8 cellular contexts compared by ENCODE assay signal in genomic region chr17:7842950-7843535, GRCh38. TPM values are rescaled to one million over a fixed set of nuclear protein-coding genes. Genes with fewer than 3 reads are reported as not detected.
DNase-seq lines count a peak whose midpoint lies in the region; ATAC-seq and TF ChIP-seq lines count a peak whose summit lies in the region.

No MANE protein-coding gene starts in this region.

- H3K4me1 ChIP-seq in endodermal cell (ENCODE audit: control insufficient read depth, insufficient read depth, low read length) (peaks cover 11% of the 10 kb centered on the region), mesodermal cell (ENCODE audit: control insufficient read depth, insufficient read depth, low read length, poor library complexity, severe bottlenecking) (peaks cover 24% of the 10 kb centered on the region), suprapubic skin (peaks cover 66% of the 10 kb centered on the region)

- H3K4me1 Mint-ChIP-seq in IgD-negative memory B cell: peaks cover 20 to 32% (median 28%) of the 10 kb centered on the region in 3 donors
- peaks cover 31% of the 10 kb centered on the region for H3K4me1 Mint-ChIP-seq in endodermal cell

- TF ChIP-seq CTCF in WERI-Rb-1 (IDR thresholded peaks at IDR 0.05; ENCODE audit: low read depth, low read length) (no peak), endodermal cell (conservative IDR thresholded peaks at IDR 0.05) (no peak), suprapubic skin (IDR thresholded peaks at IDR 0.05) (no peak)

- H3K9me3 Mint-ChIP-seq in IgD-negative memory B cell: no peaks in the 10 kb centered on the region
- no peaks in the 10 kb centered on the region for H3K9me3 Mint-ChIP-seq in endodermal cell

- 0% methylated on average over 8 to 27 of the region's 27 CpGs for WGBS in endodermal cell (ENCODE audit: insufficient coverage in 1 of 2, insufficient read length in 1 of 2), 2 experiments
- 0 to 1% methylated on average over 22 to 27 of the region's 27 CpGs for WGBS in mesodermal cell (ENCODE audit: insufficient coverage in 2 of 2), 2 experiments
- WGBS in suprapubic skin: 0% methylated on average over 14 of the region's 27 CpGs

- peak overlapping the region; percentile 58 for H3K4me3 ChIP-seq in WERI-Rb-1 (ENCODE audit: low read depth, low read length)
- peak overlapping the region; percentile 93 for H3K4me3 ChIP-seq in endodermal cell (ENCODE audit: low read length)
- H3K4me3 ChIP-seq in mesodermal cell (ENCODE audit: extremely low read depth, insufficient read depth, low read length, poor library complexity, severe bottlenecking): peak overlapping the region; percentile 75
- peak overlapping the region; percentile 76 for H3K4me3 ChIP-seq in suprapubic skin

- peak overlapping the region; percentile 93 to 100 (median 100) for H3K27ac Mint-ChIP-seq in IgD-negative memory B cell
- H3K27ac Mint-ChIP-seq in endodermal cell: peak overlapping the region; percentile 97

- H3K9me3 ChIP-seq in WERI-Rb-1 (ENCODE audit: severe bottlenecking): no peaks in the 10 kb centered on the region
- no peaks in the 10 kb centered on the region for H3K9me3 ChIP-seq in endodermal cell (ENCODE audit: control insufficient read depth, low read length)
- H3K9me3 ChIP-seq in mesodermal cell (ENCODE audit: control insufficient read depth, low read length): no peaks in the 10 kb centered on the region
- no peaks in the 10 kb centered on the region for H3K9me3 ChIP-seq in suprapubic skin

- H3K27ac ChIP-seq in WERI-Rb-1 (peak overlapping the region; percentile 91), endodermal cell (ENCODE audit: low read depth, low read length) (peak overlapping the region; percentile 92), mesodermal cell (ENCODE audit: low read depth, low read length, severe bottlenecking) (peak overlapping the region; percentile 98), suprapubic skin (peak overlapping the region; percentile 99)

- H3K27me3 Mint-ChIP-seq in IgD-negative memory B cell (peaks cover 1% of the 10 kb centered on the region), endodermal cell (ENCODE audit: insufficient read depth) (peaks cover 2% of the 10 kb centered on the region)

- DNase-seq in NCI-H2227 (lab: John Stamatoyannopoulos, UW; ENCODE audit: unreplicated experiment): peak; percentile 32
- no peak for DNase-seq in NCI-H2227 treated with DMSO at 0.1 percent for 48 hours (lab: John Stamatoyannopoulos, UW)
- DNase-seq in WERI-Rb-1: no peak
- DNase-seq in endodermal cell: peak; percentile 89
- DNase-seq in suprapubic skin (ENCODE audit: low spot score in 2 of 2): peak in 1 of 2 donors; percentile 94

- no peak for TF ChIP-seq EP300 in suprapubic skin (IDR thresholded peaks at IDR 0.05)

- TF ChIP-seq POLR2A in suprapubic skin (IDR thresholded peaks at IDR 0.05): peak; percentile 13 to 69

- H3K9ac ChIP-seq in endodermal cell (ENCODE audit: extremely low read depth, low read length, poor library complexity, severe bottlenecking): peak overlapping the region; percentile 71

- H3K36me3 ChIP-seq in WERI-Rb-1: peaks cover 15% of the 10 kb centered on the region
- H3K36me3 ChIP-seq in endodermal cell (ENCODE audit: control insufficient read depth, insufficient read depth, low read length): peaks cover 21% of the 10 kb centered on the region
- H3K36me3 ChIP-seq in mesodermal cell (ENCODE audit: control insufficient read depth, insufficient read depth, low read length): peaks cover 44% of the 10 kb centered on the region
- H3K36me3 ChIP-seq in suprapubic skin: peaks cover 27% of the 10 kb centered on the region

- H3K27me3 ChIP-seq in WERI-Rb-1 (ENCODE audit: insufficient read depth, low read depth, severe bottlenecking) (no peaks in the 10 kb centered on the region), endodermal cell (ENCODE audit: control insufficient read depth, insufficient read depth, low read length, poor library complexity, severe bottlenecking) (no peaks in the 10 kb centered on the region), suprapubic skin (no peaks in the 10 kb centered on the region)

- no peak for ATAC-seq in GM18870 (IDR thresholded peaks at IDR 0.05; ENCODE audit: unreplicated experiment)

- H3K36me3 Mint-ChIP-seq in IgD-negative memory B cell: no peaks in the 10 kb centered on the region
- H3K36me3 Mint-ChIP-seq in endodermal cell (ENCODE audit: low read depth): peaks cover 26% of the 10 kb centered on the region

- H3K4me3 Mint-ChIP-seq in IgD-negative memory B cell (peak overlapping the region; percentile 91 to 100 (median 98)), endodermal cell (peak overlapping the region; percentile 82)

RNA-seq across cellular contexts. Expression of gene KDM6B, which starts 9.0 kb away (rescaled TPM):
- 1.9 TPM for polyA plus RNA-seq in IgD-negative memory B cell
- 10 to 100 TPM; 53.3 to 60.3 TPM for total RNA-seq in endodermal cell
- 44.5 TPM for polyA plus RNA-seq in endodermal cell (2013, experiment 1 of 2)
- polyA plus RNA-seq in endodermal cell (2013, experiment 2 of 2): 40.5 TPM
- polyA plus RNA-seq in mesodermal cell (2013, experiment 1 of 2): 41.4 TPM
- polyA plus RNA-seq in mesodermal cell (2013, experiment 2 of 2): 37.3 TPM
- 10 to 100 TPM; 21.4 to 31.0 (median 26.7) TPM for total RNA-seq in suprapubic skin

RNA-seq across cellular contexts. Expression of gene TMEM88, which starts 11.8 kb away (rescaled TPM):
- polyA plus RNA-seq in IgD-negative memory B cell: not detected
- 10 to 100 TPM; 16.8 to 26.8 TPM for total RNA-seq in endodermal cell
- polyA plus RNA-seq in endodermal cell (2013, experiment 1 of 2): 24.6 TPM
- polyA plus RNA-seq in endodermal cell (2013, experiment 2 of 2): 22.9 TPM
- 240 TPM for polyA plus RNA-seq in mesodermal cell (2013, experiment 1 of 2)
- 335 TPM for polyA plus RNA-seq in mesodermal cell (2013, experiment 2 of 2)
- total RNA-seq in suprapubic skin: 1 to 10 TPM; 4.2 to 7.6 (median 5.1) TPM

RNA-seq across cellular contexts. Expression of gene NAA38, which starts 14.3 kb away (rescaled TPM):
- polyA plus RNA-seq in IgD-negative memory B cell: 170 TPM
- total RNA-seq in endodermal cell: 10 to 100 TPM; 38.9 to 44.8 TPM
- 65.6 TPM for polyA plus RNA-seq in endodermal cell (2013, experiment 1 of 2)
- 58.9 TPM for polyA plus RNA-seq in endodermal cell (2013, experiment 2 of 2)
- 70.4 TPM for polyA plus RNA-seq in mesodermal cell (2013, experiment 1 of 2)
- 59.4 TPM for polyA plus RNA-seq in mesodermal cell (2013, experiment 2 of 2)
- 10 to 100 TPM; 46.2 to 90.6 (median 47.6) TPM for total RNA-seq in suprapubic skin

RNA-seq across cellular contexts. Expression of gene CYB5D1, which starts 14.8 kb away (rescaled TPM):
- polyA plus RNA-seq in IgD-negative memory B cell: 8.0 TPM
- 10 to 100 TPM; 10.6 to 12.9 TPM for total RNA-seq in endodermal cell
- 10.5 TPM for polyA plus RNA-seq in endodermal cell (2013, experiment 1 of 2)
- 8.3 TPM for polyA plus RNA-seq in endodermal cell (2013, experiment 2 of 2)
- 55.6 TPM for polyA plus RNA-seq in mesodermal cell (2013, experiment 1 of 2)
- polyA plus RNA-seq in mesodermal cell (2013, experiment 2 of 2): 97.7 TPM
- 10 to 100 TPM in 1 of 4 donors, 1 to 10 TPM in 3; 7.1 to 10.8 (median 9.8) TPM for total RNA-seq in suprapubic skin

RNA-seq across cellular contexts. Expression of gene CHD3, which starts 45.5 kb away (rescaled TPM):
- 2.4 TPM for polyA plus RNA-seq in IgD-negative memory B cell
- total RNA-seq in endodermal cell (10 to 100 TPM; 55.0 to 64.1 TPM), suprapubic skin (10 to 100 TPM; 42.1 to 76.0 (median 67.7) TPM)
- polyA plus RNA-seq in endodermal cell (2013, experiment 1 of 2): 66.3 TPM
- 63.7 TPM for polyA plus RNA-seq in endodermal cell (2013, experiment 2 of 2)
- polyA plus RNA-seq in mesodermal cell (2013, experiment 1 of 2): 57.2 TPM
- 54.5 TPM for polyA plus RNA-seq in mesodermal cell (2013, experiment 2 of 2)

Comparison
In these comparisons a context has a peak if more than half of its experiments do, and no peak if none do; other contexts are left out.
1. DNase-seq: peak in NCI-H2227 (single experiment) and endodermal cell (single experiment); none in NCI-H2227 treated with DMSO at 0.1 percent for 48 hours (single experiment) and WERI-Rb-1 (single experiment).
2. Peak in every context shown above with its lines, with median percentiles within 50 percentile points of each other: H3K27ac ChIP-seq and H3K4me3 ChIP-seq.